Comparison of ENCODE assay signal across 9 cellular contexts in the genomic region with DNA sequence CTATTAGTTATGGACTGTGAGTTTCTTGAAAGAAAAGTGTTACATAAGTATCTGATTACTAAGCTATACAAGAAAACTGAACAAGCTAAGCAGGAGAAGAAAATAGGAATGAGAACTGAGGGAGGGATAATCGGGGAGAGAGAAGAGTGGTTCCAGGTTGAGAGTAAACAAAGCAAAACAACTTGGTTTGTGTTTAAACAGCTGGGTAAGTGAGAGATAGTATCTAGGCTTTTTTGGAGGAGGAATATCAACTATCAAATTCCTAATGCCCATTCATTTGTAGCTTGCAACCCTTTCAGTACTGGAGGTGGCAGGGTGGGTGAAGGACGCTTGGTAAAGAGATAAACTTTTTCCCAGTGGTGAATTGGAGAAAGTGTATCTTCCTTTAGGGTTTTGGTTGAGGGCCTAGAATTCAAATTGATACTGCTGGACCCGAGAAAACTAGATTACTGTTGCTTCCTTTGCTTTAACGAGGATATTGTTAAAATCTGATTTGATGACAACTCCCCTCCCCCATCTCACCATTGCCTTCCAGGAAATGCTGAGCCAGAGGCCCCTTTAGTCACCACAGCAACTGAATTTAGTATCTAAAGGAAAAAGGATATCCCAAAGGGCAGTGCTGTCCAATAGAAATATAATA. TPM values are rescaled to one million over a fixed set of nuclear protein-coding genes. Genes with fewer than 3 reads are reported as not detected.
DNase-seq lines count a peak whose midpoint lies in the region; ATAC-seq and TF ChIP-seq lines count a peak whose summit lies in the region.
"Had no signal": no experiment of that assay in that cellular context is flagged by ENCODE, and none has a peak within 500 bp of the region (broad histone marks: within the 10 kb centered on the region; RNA-seq: fewer than 3 reads in every experiment).

No MANE protein-coding gene starts in this region.

- ATAC-seq in GM21360 (IDR thresholded peaks at IDR 0.05; ENCODE audit: unreplicated experiment), result no peak

- H3K27me3 Mint-ChIP-seq in CD4-positive, alpha-beta memory T cell, result no peaks in the 10 kb centered on the region
- no peaks in the 10 kb centered on the region for H3K27me3 Mint-ChIP-seq in mesothelial cell of epicardium (ENCODE audit: low read depth)
- H3K27me3 Mint-ChIP-seq: activated B cell treated with CpG ODN at 0.5 μM for 24 hours had no signal

- peak in 1 of 5 donors; percentile 24 for DNase-seq in CD4-positive, alpha-beta memory T cell
- peak; percentile 28 for DNase-seq in HuH-7 (ENCODE audit: low spot score)
- DNase-seq in activated T-cell treated with anti-CD3 and anti-CD28 coated beads, Interleukin-2, amount 50 U/mL, for 48 hours, result peak; percentile 35 to 43
- no peak for DNase-seq in mesothelial cell of epicardium (ENCODE audit: low spot score in 2 of 2, unreplicated experiment in 2 of 2)
- DNase-seq in NCI-H146 (lab: John Stamatoyannopoulos, UW), result no peak
- no peak for DNase-seq in DMS53 (lab: John Stamatoyannopoulos, UW)
- no peak for DNase-seq in WERI-Rb-1
- DNase-seq: activated B cell treated with CpG ODN at 0.5 μM for 24 hours had no signal

- H3K27ac Mint-ChIP-seq in CD4-positive, alpha-beta memory T cell, result peak overlapping the region; percentile 13 to 91 (median 71)
- H3K27ac Mint-ChIP-seq in mesothelial cell of epicardium, result peak overlapping the region; percentile 75
- H3K27ac Mint-ChIP-seq: activated B cell treated with CpG ODN at 0.5 μM for 24 hours had no signal

- POLR2A ChIA-PET in CD4-positive, alpha-beta memory T cell (lab: Charles Lee; ENCODE audit: partially characterized antibody), result interaction anchor here (1.1 to 8.2 kb wide), 4 partner anchors 23 to 52 kb away, joined by 3 to 394 read pairs (median 82); no protein-coding TSS in a partner anchor

- H3K9me3 ChIP-seq in CD4-positive, alpha-beta memory T cell (ENCODE audit: control insufficient read depth in 1 of 2, low read length in 2 of 2), result no peaks in the 10 kb centered on the region
- no peaks in the 10 kb centered on the region for H3K9me3 ChIP-seq in WERI-Rb-1 (ENCODE audit: severe bottlenecking)

- peaks cover 0 to 1% (median 0%) of the 10 kb centered on the region in 8 donors for H3K9me3 Mint-ChIP-seq in CD4-positive, alpha-beta memory T cell
- H3K9me3 Mint-ChIP-seq in mesothelial cell of epicardium, result no peaks in the 10 kb centered on the region
- H3K9me3 Mint-ChIP-seq: activated B cell treated with CpG ODN at 0.5 μM for 24 hours had no signal

- CTCF ChIA-PET in CD4-positive, alpha-beta memory T cell (lab: Charles Lee; ENCODE audit: partially characterized antibody), result interaction anchor here (0.9 to 14.7 kb wide), 8 partner anchors 9 to 140 kb away, joined by 3 to 396 read pairs (median 9); no protein-coding TSS in a partner anchor

- H3K27me3 ChIP-seq in CD4-positive, alpha-beta memory T cell (ENCODE audit: insufficient read depth, low read length), result no peaks in the 10 kb centered on the region
- no peaks in the 10 kb centered on the region for H3K27me3 ChIP-seq in WERI-Rb-1 (ENCODE audit: insufficient read depth, low read depth, severe bottlenecking)

- peaks cover 27% of the 10 kb centered on the region for H3K4me1 ChIP-seq in CD4-positive, alpha-beta memory T cell (ENCODE audit: insufficient read depth, low read length)

- H3K4me1 Mint-ChIP-seq in CD4-positive, alpha-beta memory T cell, result peaks cover 7 to 13% (median 8%) of the 10 kb centered on the region in 4 donors
- peaks cover 15% of the 10 kb centered on the region for H3K4me1 Mint-ChIP-seq in mesothelial cell of epicardium
- H3K4me1 Mint-ChIP-seq: activated B cell treated with CpG ODN at 0.5 μM for 24 hours had no signal

- H3K27ac ChIP-seq in CD4-positive, alpha-beta memory T cell (ENCODE audit: low read depth, low read length), result no peak overlapping the region
- no peak overlapping the region for H3K27ac ChIP-seq in WERI-Rb-1

- peaks cover 10% of the 10 kb centered on the region for H3K36me3 ChIP-seq in CD4-positive, alpha-beta memory T cell (ENCODE audit: insufficient read depth, low read length)
- H3K36me3 ChIP-seq in WERI-Rb-1, result peaks cover under 1% of the 10 kb centered on the region

- peak overlapping the region in 1 of 8 donors; percentile 38 for H3K4me3 Mint-ChIP-seq in CD4-positive, alpha-beta memory T cell
- no peak overlapping the region for H3K4me3 Mint-ChIP-seq in mesothelial cell of epicardium
- H3K4me3 Mint-ChIP-seq: activated B cell treated with CpG ODN at 0.5 μM for 24 hours had no signal

- H3K36me3 Mint-ChIP-seq in CD4-positive, alpha-beta memory T cell, result no peaks in the 10 kb centered on the region
- no peaks in the 10 kb centered on the region for H3K36me3 Mint-ChIP-seq in mesothelial cell of epicardium

- TF ChIP-seq CTCF in mesothelial cell of epicardium (IDR thresholded peaks at IDR 0.05; ENCODE audit: unreplicated experiment) (no peak), WERI-Rb-1 (IDR thresholded peaks at IDR 0.05; ENCODE audit: low read depth, low read length) (no peak)

- H3K4me3 ChIP-seq in CD4-positive, alpha-beta memory T cell (ENCODE audit: low read length in 2 of 2), result no peak overlapping the region
- H3K4me3 ChIP-seq in WERI-Rb-1 (ENCODE audit: low read depth, low read length), result no peak overlapping the region

- intact Hi-C loops in CD4-positive, alpha-beta memory T cell (cut with micrococcal nuclease), result no loop called here

RNA-seq across cellular contexts. Expression of a gene that starts 2.0 kb away (rescaled TPM):
- 100 to 1,000 TPM; 157 to 158 TPM for total RNA-seq in CD4-positive, alpha-beta memory T cell
- polyA plus RNA-seq in CD4-positive, alpha-beta memory T cell, result 100 to 1,000 TPM; 100 to 275 TPM
- 170 to 186 TPM (median 186 TPM) in 3 replicates for total RNA-seq in mesothelial cell of epicardium

Comparison
In these comparisons a context has a peak if more than half of its experiments do, and no peak if none do; other contexts are left out.
1. DNase-seq: peak in HuH-7 (single experiment) and activated T-cell treated with anti-CD3 and anti-CD28 coated beads, Interleukin-2, amount 50 U/mL, for 48 hours (2 of 2); none in mesothelial cell of epicardium (0 of 2), NCI-H146 (single experiment), DMS53 (single experiment) and WERI-Rb-1 (single experiment).